Comparison of ENCODE assay signal across 7 cellular contexts in the genomic region with DNA sequence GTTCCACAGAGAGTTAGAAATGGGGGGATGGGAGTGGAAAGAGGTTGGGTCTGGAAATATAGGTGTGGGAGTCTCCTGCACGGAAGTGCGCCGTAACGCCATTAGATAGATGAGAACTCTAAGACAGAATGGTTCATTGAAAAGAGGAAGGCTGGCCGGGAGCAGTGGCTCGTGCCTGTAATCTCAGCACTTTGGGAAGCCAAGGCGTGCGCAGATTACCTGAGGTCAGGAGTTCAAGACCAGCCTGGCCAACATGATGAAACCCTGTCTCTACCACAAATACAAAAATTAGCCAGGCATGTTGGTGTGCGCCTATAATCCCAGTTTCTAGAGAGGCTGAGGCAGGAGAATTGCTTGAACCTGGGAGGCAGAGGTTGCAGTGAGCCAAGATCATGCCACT. TPM values are rescaled to one million over a fixed set of nuclear protein-coding genes. Genes with fewer than 3 reads are reported as not detected.
"Had no signal": no experiment of that assay in that cellular context is flagged by ENCODE, and none has a peak within 500 bp of the region (broad histone marks: within the 10 kb centered on the region; RNA-seq: fewer than 3 reads in every experiment).

No MANE protein-coding gene starts in this region.

RNA-seq across cellular contexts. Expression of a gene that starts 7.0 kb away (rescaled TPM):
- total RNA-seq: MCF 10A, OCI-LY7, PC-9, SJCRH30, SK-MEL-5 had no signal

RNA-seq across cellular contexts. Expression of a gene that starts 12.4 kb away (rescaled TPM):
- total RNA-seq: LHCN-M2, Right ventricle myocardium inferior had no signal
